8 cellular contexts compared by ENCODE assay signal in genomic region chr3:167380004-167380689, GRCh38. TPM values are rescaled to one million over a fixed set of nuclear protein-coding genes. Genes with fewer than 3 reads are reported as not detected.
DNase-seq lines count a peak whose midpoint lies in the region; TF ChIP-seq lines count a peak whose summit lies in the region.

Gene ZBBX, minus strand, starts transcription at chr3:167380297. Its CDS starts 7,396 bp downstream, at chr3:167372901.

- CTCF ChIA-PET in activated naive CD4-positive, alpha-beta T cell treated with anti-CD3 and anti-CD28 coated beads, Interleukin-2, amount 10 ng/mL, durations not matched to agents 7 days and 5 days (lab: Charles Lee), result interaction anchor here (0.8 to 4.0 kb wide), 14 partner anchors 10 to 790 kb away, joined by 3 to 43 read pairs (median 4); partner anchors contain the start of genes PDCD10 and SERPINI1

- TF ChIP-seq POLR2A in ovary (IDR thresholded peaks at IDR 0.05) (no peak), thyroid gland (IDR thresholded peaks at IDR 0.05) (no peak)

- no peaks in the 10 kb centered on the region for H3K36me3 ChIP-seq in ovary
- H3K36me3 ChIP-seq in thyroid gland, result no peaks in the 10 kb centered on the region

- H3K4me3 Mint-ChIP-seq in HFFc6, result peak within 1 kb of the TSS; percentile 86
- peak within 1 kb of the TSS; percentile 66 for H3K4me3 Mint-ChIP-seq in activated naive CD4-positive, alpha-beta T cell treated with anti-CD3 and anti-CD28 coated beads, Interleukin-2, amount 10 ng/mL, durations not matched to agents 7 days and 5 days

- DNase-seq in GM03348 (ENCODE audit: low spot score), result peak; percentile 86
- peak; percentile 58 for DNase-seq in HFFc6
- peak; percentile 82 for DNase-seq in MV-4-11 (lab: John Stamatoyannopoulos, UW)
- DNase-seq in SK-N-DZ (ENCODE audit: low spot score), result peak; percentile 92
- DNase-seq in activated naive CD4-positive, alpha-beta T cell treated with anti-CD3 and anti-CD28 coated beads, Interleukin-2, amount 10 ng/mL, durations not matched to agents 7 days and 5 days, result peak; percentile 90
- peak; percentile 85 to 97 (median 93) for DNase-seq in head of caudate nucleus
- DNase-seq in ovary, result peak; percentile 44 to 84 (median 65)
- peak; percentile 77 to 84 for DNase-seq in thyroid gland

- TF ChIP-seq CTCF in HFFc6 (IDR thresholded peaks at IDR 0.05) (peak; percentile 86), ovary (IDR thresholded peaks at IDR 0.05) (peak in 2 of 3 donors; percentile 31 to 39), thyroid gland (IDR thresholded peaks at IDR 0.05) (peak; percentile 61 to 88 (median 74))

- peaks cover 8% of the 10 kb centered on the region; the same call in 1 of the 2 replicates for H3K4me1 Mint-ChIP-seq in HFFc6 (ENCODE audit: low read depth)
- peaks cover 8% of the 10 kb centered on the region for H3K4me1 Mint-ChIP-seq in activated naive CD4-positive, alpha-beta T cell treated with anti-CD3 and anti-CD28 coated beads, Interleukin-2, amount 10 ng/mL, durations not matched to agents 7 days and 5 days

- H3K9me3 ChIP-seq in ovary, result no peaks in the 10 kb centered on the region
- no peaks in the 10 kb centered on the region for H3K9me3 ChIP-seq in thyroid gland

- H3K27ac ChIP-seq in ovary, result no peak within 1 kb of the TSS
- no peak within 1 kb of the TSS for H3K27ac ChIP-seq in thyroid gland

- no peak within 1 kb of the TSS for H3K4me3 ChIP-seq in ovary
- no peak within 1 kb of the TSS for H3K4me3 ChIP-seq in thyroid gland (replicated peaks in 1 of 3)

- no peaks in the 10 kb centered on the region for H3K36me3 Mint-ChIP-seq in HFFc6 (ENCODE audit: low read depth)
- no peaks in the 10 kb centered on the region for H3K36me3 Mint-ChIP-seq in activated naive CD4-positive, alpha-beta T cell treated with anti-CD3 and anti-CD28 coated beads, Interleukin-2, amount 10 ng/mL, durations not matched to agents 7 days and 5 days

- no peaks in the 10 kb centered on the region for H3K9me3 Mint-ChIP-seq in HFFc6
- H3K9me3 Mint-ChIP-seq in activated naive CD4-positive, alpha-beta T cell treated with anti-CD3 and anti-CD28 coated beads, Interleukin-2, amount 10 ng/mL, durations not matched to agents 7 days and 5 days, result no peaks in the 10 kb centered on the region

- H3K27me3 ChIP-seq in ovary (no peaks in the 10 kb centered on the region), thyroid gland (no peaks in the 10 kb centered on the region)

- H3K27me3 Mint-ChIP-seq in HFFc6 (ENCODE audit: insufficient read depth), result no peaks in the 10 kb centered on the region
- H3K27me3 Mint-ChIP-seq in activated naive CD4-positive, alpha-beta T cell treated with anti-CD3 and anti-CD28 coated beads, Interleukin-2, amount 10 ng/mL, durations not matched to agents 7 days and 5 days, result peaks cover 9% of the 10 kb centered on the region

- 2 to 3% (median 2%) methylated on average over 28 of the region's 28 CpGs for WGBS in ovary, 3 donors
- 4 to 7% methylated on average over 3 to 18 of the region's 28 CpGs for WGBS in thyroid gland, 2 donors

- H3K4me1 ChIP-seq in ovary (ENCODE audit: insufficient read depth) (no peaks in the 10 kb centered on the region), thyroid gland (peaks cover 0 to 4% of the 10 kb centered on the region in 2 donors)

- no peak for TF ChIP-seq EP300 in ovary (IDR thresholded peaks at IDR 0.05)

- intact Hi-C loops in head of caudate nucleus (cut with DNase I) (no loop called here), ovary (cut with DNase I) (no loop called here), thyroid gland (cut with DNase I) (no loop called here)

- H3K27ac Mint-ChIP-seq in HFFc6, result no peak within 1 kb of the TSS
- H3K27ac Mint-ChIP-seq in activated naive CD4-positive, alpha-beta T cell treated with anti-CD3 and anti-CD28 coated beads, Interleukin-2, amount 10 ng/mL, durations not matched to agents 7 days and 5 days, result peak within 1 kb of the TSS; percentile 77

RNA-seq across cellular contexts. Expression of gene ZBBX, which starts in this region (rescaled TPM):
- not detected for total RNA-seq in HFFc6 (2021; fragmentation: NEBNext Ultra II Directional; extraction: Animal tissue kit (Norgen Biotek cat#: 25700))
- not detected in 2 replicates for polyA plus RNA-seq in SK-N-DZ (2014; cell fraction: cytosol; rRNA removed)
- polyA plus RNA-seq in SK-N-DZ (2014; cell fraction: nucleus; rRNA removed), result 0.80 TPM in 1 of 2 replicates, not detected in the other
- total RNA-seq in ovary (10 to 100 TPM in 1 of 7 donors, 1 to 10 TPM in 2, under 1 TPM in 3, not detected in 1; 0.18 to 38.9 (median 1.1) TPM), thyroid gland (not detected)
- polyA plus RNA-seq in ovary, result under 1 TPM in 1 of 2 donors, not detected in 1; 0.20 TPM

Comparison
In these comparisons a context has a peak if more than half of its experiments do, and no peak if none do; other contexts are left out.
1. Peak in DNase-seq in HFFc6; RNA of the gene not detected or under 1 TPM.
2. Peak in DNase-seq in thyroid gland; RNA of the gene not detected or under 1 TPM.
3. CTCF ChIP-seq: peak in every context shown above with its lines; median percentile 86 in HFFc6; 74 in thyroid gland; 35 in ovary.